ENCODE assay signal across 8 cellular contexts in genomic region chr5:86617756-86618577, GRCh38. TPM values are rescaled to one million over a fixed set of nuclear protein-coding genes. Genes with fewer than 3 reads are reported as not detected.
DNase-seq lines count a peak whose midpoint lies in the region; ATAC-seq and TF ChIP-seq lines count a peak whose summit lies in the region.

COX7C (plus strand) TSS chr5:86617941; CDS start chr5:86618056, 115 bp downstream.

- TF ChIP-seq CTCF in natural killer cell (IDR thresholded peaks at IDR 0.05), result no peak

- H3K9me3 Mint-ChIP-seq in natural killer cell, result peaks cover 0 to 2% of the 10 kb centered on the region in 2 donors

- peaks cover 0 to 9% of the 10 kb centered on the region in 2 donors for H3K27me3 Mint-ChIP-seq in natural killer cell (ENCODE audit: low read depth in 2 of 2)

- DNase-seq in ELF-1 (ENCODE audit: low read depth, low spot score) (peak; percentile 97), H7 (peak; percentile 84), M059J (ENCODE audit: low read depth) (peak; percentile 95), SHP77 (lab: John Stamatoyannopoulos, UW) (peak; percentile 94 to 98), fibroblast of peridontal ligament (ENCODE audit: extremely low read depth) (peak; percentile 97), natural killer cell (peak; percentile 81)
- peak; percentile 86 for DNase-seq in activated effector memory CD4-positive, alpha-beta T cell treated with Interleukin-2 at 50 U/mL for 16 hours
- peak; percentile 90 for DNase-seq in stimulated activated naive CD4-positive, alpha-beta T cell treated with Interleukin-2 at 50 U/mL for 16 hours (lab: John Stamatoyannopoulos, UW)

- peaks cover 14% of the 10 kb centered on the region for H3K36me3 ChIP-seq in H7 (replicated peaks; ENCODE audit: control insufficient read depth, insufficient read depth, low read length)

- intact Hi-C loops in natural killer cell (cut with micrococcal nuclease), result loop anchor here (1.0 to 5.0 kb wide), 2 partner anchors 504 to 794 kb away; partner anchors contain the start of gene CCNH

- no peaks in the 10 kb centered on the region for H3K27me3 ChIP-seq in H7 (ENCODE audit: control insufficient read depth, insufficient read depth, low read length)

- H3K27ac Mint-ChIP-seq in natural killer cell, result peak within 1 kb of the TSS; percentile 93 to 98

- peaks cover 23 to 30% of the 10 kb centered on the region in 2 donors for H3K4me1 Mint-ChIP-seq in natural killer cell

- H3K4me3 Mint-ChIP-seq in natural killer cell, result peak within 1 kb of the TSS; percentile 98

- peaks cover 13% of the 10 kb centered on the region for H3K36me3 Mint-ChIP-seq in natural killer cell

- peak; percentile 97 to 98 (median 98) for ATAC-seq in natural killer cell

- peak within 1 kb of the TSS; percentile 97 for H3K4me3 ChIP-seq in H7 (ENCODE audit: insufficient read depth, low read depth, low read length)

RNA-seq across cellular contexts. Expression of gene COX7C, which starts in this region (rescaled TPM):
- total RNA-seq in H7 (2014; rRNA removed; shearing (Covaris generic)), result 438 and 491 TPM in 2 replicates
- 440 and 637 TPM in 2 replicates for total RNA-seq in M059J (2014; rRNA removed; shearing (Covaris generic))
- total RNA-seq in natural killer cell, result 100 to 1,000 TPM; 237 to 264 (median 250) TPM

Comparison
In these comparisons a context has a peak if more than half of its experiments do, and no peak if none do; other contexts are left out.
1. Peak in every context shown above with its lines: DNase-seq, ATAC-seq and H3K4me3 ChIP-seq.